8 cellular contexts compared by ENCODE assay signal in genomic region chr15:31870336-31871158, GRCh38. TPM values are rescaled to one million over a fixed set of nuclear protein-coding genes. Genes with fewer than 3 reads are reported as not detected.
A peak's percentile ranks its signal among the peaks of the same experiment; 100 is the strongest.
DNase-seq lines count a peak whose midpoint lies in the region; ATAC-seq and TF ChIP-seq lines count a peak whose summit lies in the region.

Gene OTUD7A (minus strand): TSS chr15:31870673.

- DNase-seq in Ammon's horn (ENCODE audit: low spot score) = peak; percentile 96
- DNase-seq in GM19240 (ENCODE audit: insufficient read length, low spot score) = peak; percentile 52
- peak; percentile 58 to 97 for DNase-seq in NCI-H526 (lab: John Stamatoyannopoulos, UW)
- peak; percentile 75 to 76 for DNase-seq in activated CD4-positive, alpha-beta T cell treated with anti-CD3 and anti-CD28 coated beads, Interleukin-2, amount 50 U/mL, for 4 hours
- DNase-seq in dermis microvascular lymphatic vessel endothelial cell (ENCODE audit: low read depth in 2 of 2) = peak; percentile 51 to 83
- peak; percentile 68 to 96 for DNase-seq in lower leg skin (ENCODE audit: low spot score in 2 of 2)
- DNase-seq in stimulated activated CD4-positive, alpha-beta T cell treated with anti-CD3 and anti-CD28 coated beads, Interleukin-4, amount 100 ng/mL, for 1 hour = peak; percentile 83

- 1 to 2% methylated on average over 60 to 66 of the region's 120 CpGs for WGBS in lower leg skin, 2 donors

- peak within 1 kb of the TSS; percentile 47 for H3K4me3 ChIP-seq in lower leg skin (ENCODE audit: low read depth, poor library complexity, severe bottlenecking)

- no peak for TF ChIP-seq POLR2A in lower leg skin (IDR thresholded peaks at IDR 0.05)

- intact Hi-C loops in lower leg skin (cut with DNase I; ENCODE audit: low total_unique reads) = no loop called here

- peak; percentile 89 for ATAC-seq in HG03442 (IDR thresholded peaks at IDR 0.05; ENCODE audit: unreplicated experiment)

- no peak for TF ChIP-seq CTCF in lower leg skin (IDR thresholded peaks at IDR 0.05)

RNA-seq across cellular contexts. Expression of gene OTUD7A, which starts in this region (rescaled TPM):
- under 0.01 and 0.13 TPM in 2 replicates for total RNA-seq in dermis microvascular lymphatic vessel endothelial cell
- 1 to 10 TPM; 3.1 to 6.9 (median 5.9) TPM for total RNA-seq in lower leg skin

Comparison
In these comparisons a context has a peak if more than half of its experiments do, and no peak if none do; other contexts are left out.
1. Peak in every context shown above with its lines: DNase-seq, ATAC-seq and H3K4me3 ChIP-seq.
2. Peak in DNase-seq in dermis microvascular lymphatic vessel endothelial cell; RNA of the gene not detected or under 1 TPM.